In genomic region chr11:85656777-85657176, GRCh38 we compare ENCODE assay signal across 21 cellular contexts. TPM values are rescaled to one million over a fixed set of nuclear protein-coding genes. Genes with fewer than 3 reads are reported as not detected.
A peak's percentile ranks its signal among the peaks of the same experiment; 100 is the strongest.
DNase-seq lines count a peak whose midpoint lies in the region; ATAC-seq lines count a peak whose summit lies in the region.
"Had no signal": no experiment of that assay in that cellular context is flagged by ENCODE, and none has a peak within 500 bp of the region (broad histone marks: within the 10 kb centered on the region; RNA-seq: fewer than 3 reads in every experiment).

No MANE protein-coding gene starts in this region.

- peaks cover 52% of the 10 kb centered on the region for H3K4me1 Mint-ChIP-seq in activated naive CD4-positive, alpha-beta T cell treated with anti-CD3 and anti-CD28 coated beads for 36 hours (ENCODE audit: low read depth)
- peaks cover 28% of the 10 kb centered on the region for H3K4me1 Mint-ChIP-seq in T-helper 17 cell
- peaks cover 39% of the 10 kb centered on the region for H3K4me1 Mint-ChIP-seq in central memory CD8-positive, alpha-beta T cell
- peaks cover 33% of the 10 kb centered on the region for H3K4me1 Mint-ChIP-seq in stimulated activated effector memory CD8-positive, alpha-beta T cell treated with anti-CD3 and anti-CD28 coated beads, Interleukin-12 subunit alpha, Interleukin-12 subunit beta, amount 100 ng/mL, for 72 hours

- no peak for DNase-seq in activated naive CD4-positive, alpha-beta T cell treated with anti-CD3 and anti-CD28 coated beads for 36 hours
- DNase-seq in activated naive CD4-positive, alpha-beta T cell treated with Interleukin-2 at 50 U/mL for 16 hours = no peak
- no peak for DNase-seq in T-helper 17 cell
- no peak for DNase-seq in central memory CD8-positive, alpha-beta T cell (ENCODE audit: low spot score in 2 of 2)
- no peak for DNase-seq in stimulated activated effector memory CD8-positive, alpha-beta T cell treated with anti-CD3 and anti-CD28 coated beads, Interleukin-12 subunit alpha, Interleukin-12 subunit beta, amount 100 ng/mL, for 72 hours (ENCODE audit: low spot score in 2 of 2)
- DNase-seq: ACHN, DMS 273 treated with DMSO at 0.1 percent for 48 hours, DND-41, H9, Kasumi-1, MM.1S, NCI-H1092, NCI-H1436 treated with DMSO at 0.1 percent for 48 hours, NCI-H2029, NCI-H345, NCI-H526, PC-3, SIG-M5 had no signal

- H3K4me3 Mint-ChIP-seq in activated naive CD4-positive, alpha-beta T cell treated with anti-CD3 and anti-CD28 coated beads for 36 hours = no peak overlapping the region
- no peak overlapping the region for H3K4me3 Mint-ChIP-seq in T-helper 17 cell
- no peak overlapping the region for H3K4me3 Mint-ChIP-seq in central memory CD8-positive, alpha-beta T cell
- no peak overlapping the region for H3K4me3 Mint-ChIP-seq in stimulated activated effector memory CD8-positive, alpha-beta T cell treated with anti-CD3 and anti-CD28 coated beads, Interleukin-12 subunit alpha, Interleukin-12 subunit beta, amount 100 ng/mL, for 72 hours
- H3K4me3 Mint-ChIP-seq: H9, IgD-negative memory B cell had no signal

- H3K9me3 ChIP-seq in T-helper 17 cell (ENCODE audit: control insufficient read depth, low read length, poor library complexity, severe bottlenecking) = no peaks in the 10 kb centered on the region

- ATAC-seq in T-helper 17 cell = no peak
- ATAC-seq in central memory CD8-positive, alpha-beta T cell (replicated peaks; ENCODE audit: extremely low read depth, poor library complexity, severe bottlenecking) = no peak
- peak; percentile 77 for ATAC-seq in stimulated activated effector memory CD8-positive, alpha-beta T cell treated with anti-CD3 and anti-CD28 coated beads, Interleukin-12 subunit alpha, Interleukin-12 subunit beta, amount 100 ng/mL, for 72 hours
- ATAC-seq in HG03378 (IDR thresholded peaks at IDR 0.05; ENCODE audit: unreplicated experiment) = no peak
- no peak for ATAC-seq in HG03159 (IDR thresholded peaks at IDR 0.05; ENCODE audit: unreplicated experiment)
- ATAC-seq: PC-3 had no signal

- peak overlapping the region; percentile 13 for H3K27ac Mint-ChIP-seq in activated naive CD4-positive, alpha-beta T cell treated with anti-CD3 and anti-CD28 coated beads for 36 hours
- H3K27ac Mint-ChIP-seq in T-helper 17 cell = peak overlapping the region; percentile 78
- peak overlapping the region; percentile 33 for H3K27ac Mint-ChIP-seq in central memory CD8-positive, alpha-beta T cell (ENCODE audit: low read depth)
- H3K27ac Mint-ChIP-seq in stimulated activated effector memory CD8-positive, alpha-beta T cell treated with anti-CD3 and anti-CD28 coated beads, Interleukin-12 subunit alpha, Interleukin-12 subunit beta, amount 100 ng/mL, for 72 hours = peak overlapping the region; percentile 54
- H3K27ac Mint-ChIP-seq: IgD-negative memory B cell had no signal

- peaks cover 32% of the 10 kb centered on the region for H3K36me3 Mint-ChIP-seq in activated naive CD4-positive, alpha-beta T cell treated with anti-CD3 and anti-CD28 coated beads for 36 hours (ENCODE audit: low read depth)
- no peaks in the 10 kb centered on the region for H3K36me3 Mint-ChIP-seq in T-helper 17 cell (ENCODE audit: low read depth)
- H3K36me3 Mint-ChIP-seq in central memory CD8-positive, alpha-beta T cell (ENCODE audit: insufficient read depth) = peaks cover 59% of the 10 kb centered on the region
- H3K36me3 Mint-ChIP-seq in stimulated activated effector memory CD8-positive, alpha-beta T cell treated with anti-CD3 and anti-CD28 coated beads, Interleukin-12 subunit alpha, Interleukin-12 subunit beta, amount 100 ng/mL, for 72 hours = peaks cover 98% of the 10 kb centered on the region
- H3K36me3 Mint-ChIP-seq: IgD-negative memory B cell had no signal

- CTCF ChIA-PET in activated naive CD4-positive, alpha-beta T cell treated with anti-CD3 and anti-CD28 coated beads for 36 hours (lab: Charles Lee) = interaction anchor here (2.4 kb wide), 1 partner anchor 9 kb away, joined by 9 read pairs; the partner anchor contains the start of gene TMEM126A

- intact Hi-C loops in activated naive CD4-positive, alpha-beta T cell treated with anti-CD3 and anti-CD28 coated beads for 36 hours (cut with micrococcal nuclease) = loop anchor here (1.0 kb wide), 1 partner anchor 8 kb away; no protein-coding TSS in a partner anchor

- no peaks in the 10 kb centered on the region for H3K9me3 Mint-ChIP-seq in activated naive CD4-positive, alpha-beta T cell treated with anti-CD3 and anti-CD28 coated beads for 36 hours
- no peaks in the 10 kb centered on the region for H3K9me3 Mint-ChIP-seq in central memory CD8-positive, alpha-beta T cell
- no peaks in the 10 kb centered on the region for H3K9me3 Mint-ChIP-seq in stimulated activated effector memory CD8-positive, alpha-beta T cell treated with anti-CD3 and anti-CD28 coated beads, Interleukin-12 subunit alpha, Interleukin-12 subunit beta, amount 100 ng/mL, for 72 hours
- H3K9me3 Mint-ChIP-seq: H9, IgD-negative memory B cell had no signal

- H3K27me3 Mint-ChIP-seq in activated naive CD4-positive, alpha-beta T cell treated with anti-CD3 and anti-CD28 coated beads for 36 hours (ENCODE audit: low read depth) = no peaks in the 10 kb centered on the region
- H3K27me3 Mint-ChIP-seq in T-helper 17 cell = no peaks in the 10 kb centered on the region
- H3K27me3 Mint-ChIP-seq in central memory CD8-positive, alpha-beta T cell = no peaks in the 10 kb centered on the region
- H3K27me3 Mint-ChIP-seq: IgD-negative memory B cell had no signal

RNA-seq across cellular contexts. Expression of gene CREBZF, which starts 8.2 kb away (rescaled TPM):
- total RNA-seq in activated naive CD4-positive, alpha-beta T cell treated with anti-CD3 and anti-CD28 coated beads for 36 hours = 10 to 100 TPM; 53.3 to 53.9 TPM
- total RNA-seq in T-helper 17 cell = 10 to 100 TPM; 46.6 to 50.5 TPM

RNA-seq across cellular contexts. Expression of gene TMEM126A, which starts 9.0 kb away (rescaled TPM):
- total RNA-seq in activated naive CD4-positive, alpha-beta T cell treated with anti-CD3 and anti-CD28 coated beads for 36 hours = 10 to 100 TPM; 47.5 to 56.2 TPM
- 10 to 100 TPM; 19.6 to 21.1 TPM for total RNA-seq in T-helper 17 cell

RNA-seq across cellular contexts. Expression of gene TMEM126B, which starts 28.4 kb away (rescaled TPM):
- total RNA-seq in activated naive CD4-positive, alpha-beta T cell treated with anti-CD3 and anti-CD28 coated beads for 36 hours = 10 to 100 TPM; 72.6 to 79.0 TPM
- 10 to 100 TPM; 24.5 to 25.4 TPM for total RNA-seq in T-helper 17 cell

RNA-seq across cellular contexts. Expression of gene CCDC89, which starts 29.2 kb away (rescaled TPM):
- total RNA-seq in activated naive CD4-positive, alpha-beta T cell treated with anti-CD3 and anti-CD28 coated beads for 36 hours = not detected
- under 1 TPM; 0.27 to 0.47 TPM for total RNA-seq in T-helper 17 cell
- total RNA-seq: H9 had no signal

RNA-seq across cellular contexts. Expression of gene DLG2, which starts 29.6 kb away (rescaled TPM):
- total RNA-seq in activated naive CD4-positive, alpha-beta T cell treated with anti-CD3 and anti-CD28 coated beads for 36 hours = 1 to 10 TPM; 3.3 to 4.6 TPM
- 1 to 10 TPM; 1.0 to 2.2 TPM for total RNA-seq in T-helper 17 cell

Comparison
In these comparisons a context has a peak if more than half of its experiments do, and no peak if none do; other contexts are left out.
1. H3K27ac Mint-ChIP-seq: peak in every context shown above with its lines; median percentile 78 in T-helper 17 cell; 54 in stimulated activated effector memory CD8-positive, alpha-beta T cell treated with anti-CD3 and anti-CD28 coated beads, Interleukin-12 subunit alpha, Interleukin-12 subunit beta, amount 100 ng/mL, for 72 hours; 33 in central memory CD8-positive, alpha-beta T cell; 13 in activated naive CD4-positive, alpha-beta T cell treated with anti-CD3 and anti-CD28 coated beads for 36 hours.